Comparison of ENCODE assay signal across 8 cellular contexts in the genomic region with DNA sequence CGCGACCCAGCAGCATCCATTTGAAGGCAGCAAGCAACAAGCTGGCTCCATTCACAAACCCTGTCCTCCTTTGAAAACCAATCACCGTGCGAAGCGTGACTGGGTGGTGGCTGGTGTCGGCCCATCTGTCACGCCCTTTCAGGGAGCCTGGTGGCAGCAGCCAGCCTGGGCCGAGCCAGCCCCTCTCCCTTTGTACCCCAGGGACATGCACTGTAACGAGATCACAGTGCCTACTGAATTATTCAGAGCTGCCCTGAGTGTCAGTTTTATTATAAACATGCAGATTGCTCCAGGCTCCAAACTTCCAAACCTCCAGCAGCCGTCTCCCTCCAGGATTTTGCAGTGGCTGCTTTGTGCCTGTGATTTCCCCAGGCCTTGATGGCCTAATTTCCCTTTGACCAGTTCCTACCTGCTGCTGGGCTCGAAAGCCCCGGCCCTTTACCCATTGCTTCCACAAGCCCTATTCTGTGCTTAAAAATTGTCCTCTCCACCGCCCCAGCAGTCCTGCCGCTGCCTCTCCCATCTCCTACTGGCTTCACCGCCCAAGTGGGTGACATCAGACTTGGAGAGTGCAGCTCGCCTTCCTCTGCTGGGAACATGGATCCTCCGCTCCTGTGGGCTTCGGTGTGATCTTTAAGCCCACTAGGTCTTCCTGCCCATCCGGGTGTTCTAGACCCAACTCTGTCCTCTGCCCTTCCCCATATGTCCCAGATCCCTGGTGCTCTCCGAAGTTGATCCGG. TPM values are rescaled to one million over a fixed set of nuclear protein-coding genes. Genes with fewer than 3 reads are reported as not detected.
A peak's percentile ranks its signal among the peaks of the same experiment; 100 is the strongest.
DNase-seq lines count a peak whose midpoint lies in the region; FAIRE-seq and TF ChIP-seq lines count a peak whose summit lies in the region.

No MANE protein-coding gene starts in this region.

- no peak for TF ChIP-seq CTCF in tibial nerve (IDR thresholded peaks at IDR 0.05)

- TF ChIP-seq EP300 in tibial nerve (IDR thresholded peaks at IDR 0.05): peak in 1 of 2 donors; percentile 5

- no peak overlapping the region for H3K27ac ChIP-seq in mesenchymal stem cell (ENCODE audit: low read length, poor library complexity, severe bottlenecking)
- H3K27ac ChIP-seq in tibial nerve: peak overlapping the region; percentile 45 to 85 (median 78)

- H4K8ac ChIP-seq in mesenchymal stem cell (ENCODE audit: low read length): peak overlapping the region; percentile 42

- peaks cover 7% of the 10 kb centered on the region for H3K4me1 ChIP-seq in mesenchymal stem cell (ENCODE audit: control insufficient read depth, insufficient read depth, low read depth, low read length)
- H3K4me1 ChIP-seq in tibial nerve: peaks cover 0 to 38% (median 7%) of the 10 kb centered on the region in 4 donors

- FAIRE-seq in H54 (lab: Jason Lieb, UNC): no peak

- peak overlapping the region in 1 of 2 experiments; percentile 13 for H3K14ac ChIP-seq in mesenchymal stem cell (ENCODE audit: low read length in 2 of 2)

- no peak overlapping the region for H2BK120ac ChIP-seq in mesenchymal stem cell (ENCODE audit: low read depth, low read length)

- 70% methylated on average over 20 of the region's 21 CpGs for WGBS in mesenchymal stem cell
- 47 to 51% methylated on average over 21 of the region's 21 CpGs for WGBS in tibial nerve, 2 donors

- no peak overlapping the region for H2BK5ac ChIP-seq in mesenchymal stem cell (ENCODE audit: low read depth, low read length, poor library complexity, severe bottlenecking)

- peak overlapping the region; percentile 70 for H3K9ac ChIP-seq in mesenchymal stem cell (ENCODE audit: low read length)

- TF ChIP-seq POLR2A in tibial nerve (IDR thresholded peaks at IDR 0.05) (no peak), H54 (IDR thresholded peaks at IDR 0.05; ENCODE audit: low read depth, low read length) (no peak)

- H3K4me3 ChIP-seq in mesenchymal stem cell (ENCODE audit: insufficient read depth in 1 of 2, low read depth in 1 of 2, low read length in 2 of 2) (peak overlapping the region in 1 of 2 experiments; percentile 46), tibial nerve (no peak overlapping the region)

- peak overlapping the region; percentile 26 to 86 for H3K18ac ChIP-seq in mesenchymal stem cell (ENCODE audit: low read depth in 1 of 2, low read length in 2 of 2)

- DNase-seq in NCI-H1436 treated with DMSO at 0.1 percent for 48 hours (lab: John Stamatoyannopoulos, UW): peak; percentile 74
- peak; percentile 85 for DNase-seq in cerebellar cortex (ENCODE audit: low spot score)
- no peak for DNase-seq in mesenchymal stem cell
- DNase-seq in tibial nerve (ENCODE audit: low spot score in 2 of 2): no peak
- no peak for DNase-seq in H54 (ENCODE audit: insufficient read length, low spot score)
- DNase-seq in 8988T: no peak
- no peak for DNase-seq in HuH-7.5 (ENCODE audit: low spot score)
- DNase-seq in SW 1271 (lab: John Stamatoyannopoulos, UW): no peak

- no peaks in the 10 kb centered on the region for H3K27me3 ChIP-seq in mesenchymal stem cell (ENCODE audit: control insufficient read depth in 1 of 2, insufficient read depth in 1 of 2, low read length in 2 of 2)
- H3K27me3 ChIP-seq in tibial nerve: no peaks in the 10 kb centered on the region

- no peak overlapping the region for H3K23ac ChIP-seq in mesenchymal stem cell (ENCODE audit: low read length in 2 of 2)

- H2BK15ac ChIP-seq in mesenchymal stem cell (ENCODE audit: low read depth, poor library complexity, severe bottlenecking): no peak overlapping the region

- H2BK12ac ChIP-seq in mesenchymal stem cell (ENCODE audit: low read length in 2 of 2): peak overlapping the region; percentile 4 to 94

- no peak overlapping the region for H2AK5ac ChIP-seq in mesenchymal stem cell (ENCODE audit: low read length, severe bottlenecking)

- H4K91ac ChIP-seq in mesenchymal stem cell (ENCODE audit: low read length): peak overlapping the region; percentile 30

- H3K36me3 ChIP-seq in mesenchymal stem cell (ENCODE audit: control insufficient read depth in 1 of 2, insufficient read depth in 2 of 2, low read depth in 1 of 2, low read length in 2 of 2) (no peaks in the 10 kb centered on the region), tibial nerve (no peaks in the 10 kb centered on the region)

- peak overlapping the region in 1 of 2 experiments; percentile 9 for H3K4ac ChIP-seq in mesenchymal stem cell (ENCODE audit: low read depth in 1 of 2, low read length in 2 of 2)

- H3K4me2 ChIP-seq in mesenchymal stem cell (ENCODE audit: low read length, poor library complexity, severe bottlenecking): no peak overlapping the region

- no peak overlapping the region for H2AFZ ChIP-seq in mesenchymal stem cell (ENCODE audit: low read depth, low read length)

- no peaks in the 10 kb centered on the region for H3K79me1 ChIP-seq in mesenchymal stem cell (replicated peaks; ENCODE audit: low read length, poor library complexity, severe bottlenecking)

- H3K9me3 ChIP-seq in mesenchymal stem cell (ENCODE audit: control insufficient read depth, low read length) (no peaks in the 10 kb centered on the region), tibial nerve (no peaks in the 10 kb centered on the region)

RNA-seq across cellular contexts. Expression of gene CTDSP2, which starts 22.5 kb away (rescaled TPM):
- 136 TPM for polyA plus RNA-seq in mesenchymal stem cell (2013, experiment 1 of 2)
- polyA plus RNA-seq in mesenchymal stem cell (2013, experiment 2 of 2): 129 TPM
- 100 to 1,000 TPM; 117 to 141 (median 123) TPM for total RNA-seq in tibial nerve

RNA-seq across cellular contexts. Expression of gene AVIL, which starts 50.5 kb away (rescaled TPM):
- polyA plus RNA-seq in mesenchymal stem cell (2013, experiment 1 of 2): 1.6 TPM
- 1.8 TPM for polyA plus RNA-seq in mesenchymal stem cell (2013, experiment 2 of 2)
- total RNA-seq in tibial nerve: 1 to 10 TPM; 2.3 to 4.2 (median 3.3) TPM

Comparison
In these comparisons a context has a peak if more than half of its experiments do, and no peak if none do; other contexts are left out.
1. DNase-seq: peak in NCI-H1436 treated with DMSO at 0.1 percent for 48 hours (single experiment) and cerebellar cortex (single experiment); none in mesenchymal stem cell (single experiment), tibial nerve (0 of 2), H54 (single experiment), 8988T (single experiment), HuH-7.5 (single experiment) and SW 1271 (0 of 2).